2 cellular contexts compared by ENCODE assay signal in the genomic region with DNA sequence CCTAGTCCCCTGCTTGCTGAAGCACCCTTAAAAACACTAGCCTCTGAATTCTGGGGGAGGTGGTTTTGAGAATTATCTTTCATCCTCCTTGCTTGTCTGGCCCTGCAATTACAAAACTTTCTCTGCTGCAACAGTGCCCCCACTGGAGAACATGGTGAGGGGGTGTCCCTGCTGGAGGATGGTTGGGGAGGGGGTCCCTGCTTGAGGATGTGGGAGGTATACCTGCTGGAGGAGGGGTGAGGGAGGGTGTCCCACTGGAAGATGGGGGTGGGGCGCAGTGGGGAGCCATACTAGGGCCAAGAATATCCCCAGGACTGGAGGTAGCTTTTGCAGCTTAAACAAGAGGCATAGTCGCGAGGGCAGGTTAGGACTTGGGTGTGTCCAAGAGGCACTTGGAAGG.
A peak's percentile ranks its signal among the peaks of the same experiment; 100 is the strongest.
TF ChIP-seq lines count a peak whose summit lies in the region.

No MANE protein-coding gene starts in this region.

TF ChIP-seq in IMR-90, 13 proteins besides CTCF, POLR2A, EP300 and RAD21:
- TF ChIP-seq NFE2L2 (IDR thresholded peaks at IDR 0.05; ENCODE audit: low read depth, low read length) (no peak), BHLHE40 (IDR thresholded peaks at IDR 0.05; ENCODE audit: low read depth, low read length) (no peak), MAZ (IDR thresholded peaks at IDR 0.05; ENCODE audit: borderline replicate concordance, low read depth, low read length) (no peak), RFX5 (IDR thresholded peaks at IDR 0.05; ENCODE audit: low read depth, low read length) (no peak), RCOR1 (IDR thresholded peaks at IDR 0.05; ENCODE audit: insufficient replicate concordance, low read length) (no peak), SMC3 (IDR thresholded peaks at IDR 0.05; ENCODE audit: low read depth, low read length) (no peak), USF2 (IDR thresholded peaks at IDR 0.05; ENCODE audit: low read depth, low read length) (no peak), ELK1 (IDR thresholded peaks at IDR 0.05; ENCODE audit: borderline replicate concordance, low read depth, low read length) (no peak), FOS (IDR thresholded peaks at IDR 0.05; ENCODE audit: low read depth, low read length) (no peak), MAFK (IDR thresholded peaks at IDR 0.05; ENCODE audit: low read depth, low read length) (no peak), CEBPB (IDR thresholded peaks at IDR 0.05; ENCODE audit: low read depth, low read length) (no peak), MXI1 (IDR thresholded peaks at IDR 0.05; ENCODE audit: borderline replicate concordance, low read depth, low read length) (no peak), CHD1 (IDR thresholded peaks at IDR 0.05; ENCODE audit: low read depth, low read length) (no peak)
TF ChIP-seq in IMR-90: peak in this region for 0.

TF ChIP-seq in K562, 482 proteins besides CTCF, POLR2A, EP300 and RAD21:
- TF ChIP-seq RFX5 (IDR thresholded peaks at IDR 0.05; ENCODE audit: low read depth, low read length): no peak
- 0 out of 2 replicates have a peak, but pooled peaks have one; percentile 7 for TF ChIP-seq CEBPB (tag; IDR thresholded peaks at IDR 0.05)
- TF ChIP-seq L3MBTL2 (IDR thresholded peaks at IDR 0.05): no peak
- TF ChIP-seq ZBTB7A (IDR thresholded peaks at IDR 0.05; ENCODE audit: borderline replicate concordance, control insufficient read depth, low read depth, low read length): peak; percentile 84
- no peak for TF ChIP-seq HBP1 (CRISPR knock-in tag; IDR thresholded peaks at IDR 0.05)
- no peak for TF ChIP-seq ZNF740 (CRISPR knock-in tag; IDR thresholded peaks at IDR 0.05)
- TF ChIP-seq ZNF740 (tag; IDR thresholded peaks at IDR 0.05): no peak
- peak in 1 of 2 experiments; percentile 26; a peak in 1 of 4 replicates for TF ChIP-seq MAZ (CRISPR knock-in tag; conservative IDR thresholded peaks at IDR 0.05 in 1 of 2, IDR thresholded peaks at IDR 0.05 in 1 of 2)
TF ChIP-seq in K562: peak in this region for 3.
